Comparison of ENCODE assay signal across 20 cellular contexts in genomic region chr17:62105861-62106260, GRCh38.
"Had no signal": no experiment of that assay in that cellular context is flagged by ENCODE, and none has a peak within 500 bp of the region (broad histone marks: within the 10 kb centered on the region; RNA-seq: fewer than 3 reads in every experiment).

No MANE protein-coding gene starts in this region.

- H3K27ac Mint-ChIP-seq: naive thymus-derived CD8-positive, alpha-beta T cell; nephron progenitor cell; progenitor cell of endocrine pancreas; stimulated activated naive CD8-positive, alpha-beta T cell treated with anti-CD3 and anti-CD28 coated beads, Interleukin-15, amount 100 ng/mL, for 72 hours; type B pancreatic cell had no signal

- H3K27me3 ChIP-seq: ovary, tibial artery had no signal

- H3K4me2 ChIP-seq: smooth muscle cell had no signal

- ATAC-seq: naive thymus-derived CD8-positive, alpha-beta T cell; sciatic nerve; stimulated activated naive CD8-positive, alpha-beta T cell treated with anti-CD3 and anti-CD28 coated beads, Interleukin-15, amount 100 ng/mL, for 72 hours had no signal

- H3K36me3 ChIP-seq: ovary, tibial artery had no signal

- H3K4me3 ChIP-seq: dorsolateral prefrontal cortex, ovary, smooth muscle cell, tibial artery had no signal

- H3K4me1 Mint-ChIP-seq: naive thymus-derived CD8-positive, alpha-beta T cell; stimulated activated naive CD8-positive, alpha-beta T cell treated with anti-CD3 and anti-CD28 coated beads, Interleukin-15, amount 100 ng/mL, for 72 hours had no signal

- H3K9me3 ChIP-seq: ovary, tibial artery had no signal

- H3K27ac ChIP-seq: dorsolateral prefrontal cortex, ovary, tibial artery had no signal

- H3K4me3 Mint-ChIP-seq: naive thymus-derived CD8-positive, alpha-beta T cell; nephron progenitor cell; stimulated activated naive CD8-positive, alpha-beta T cell treated with anti-CD3 and anti-CD28 coated beads, Interleukin-15, amount 100 ng/mL, for 72 hours; type B pancreatic cell had no signal

- H3K4me1 ChIP-seq: tibial artery had no signal

- DNase-seq: dorsolateral prefrontal cortex; effector CD4-positive, alpha-beta T cell; head of caudate nucleus; mesenchymal stem cell; midbrain; naive thymus-derived CD8-positive, alpha-beta T cell; nephron progenitor cell; occipital lobe; ovary; stimulated activated CD4-positive, alpha-beta T cell treated with anti-CD3 and anti-CD28 coated beads, Interleukin-12 subunit alpha, Interleukin-12 subunit beta, amount 100 ng/mL, for 4 hours; stimulated activated CD4-positive, alpha-beta T cell treated with anti-CD3 and anti-CD28 coated beads, Interleukin-1b, Interleukin-23, amount 100 ng/mL, for 48 hours; stimulated activated CD4-positive, alpha-beta T cell treated with anti-CD3 and anti-CD28 coated beads, Interleukin-4, amount 100 ng/mL, for 1 hour; stimulated activated CD8-positive, alpha-beta memory T cell treated with anti-CD3 and anti-CD28 coated beads, Interleukin-4, amount 100 ng/mL, for 48 hours; stimulated activated naive CD4-positive, alpha-beta T cell; stimulated activated naive CD8-positive, alpha-beta T cell treated with anti-CD3 and anti-CD28 coated beads, Interleukin-15, amount 100 ng/mL, for 72 hours; tibial artery had no signal

- H3K36me3 Mint-ChIP-seq: naive thymus-derived CD8-positive, alpha-beta T cell; type B pancreatic cell had no signal

- H3K9me3 Mint-ChIP-seq: naive thymus-derived CD8-positive, alpha-beta T cell; nephron progenitor cell; stimulated activated naive CD8-positive, alpha-beta T cell treated with anti-CD3 and anti-CD28 coated beads, Interleukin-15, amount 100 ng/mL, for 72 hours; type B pancreatic cell had no signal

- H3K27me3 Mint-ChIP-seq: progenitor cell of endocrine pancreas; stimulated activated naive CD8-positive, alpha-beta T cell treated with anti-CD3 and anti-CD28 coated beads, Interleukin-15, amount 100 ng/mL, for 72 hours had no signal
